ENCODE assay signal across 24 cellular contexts in the genomic region with DNA sequence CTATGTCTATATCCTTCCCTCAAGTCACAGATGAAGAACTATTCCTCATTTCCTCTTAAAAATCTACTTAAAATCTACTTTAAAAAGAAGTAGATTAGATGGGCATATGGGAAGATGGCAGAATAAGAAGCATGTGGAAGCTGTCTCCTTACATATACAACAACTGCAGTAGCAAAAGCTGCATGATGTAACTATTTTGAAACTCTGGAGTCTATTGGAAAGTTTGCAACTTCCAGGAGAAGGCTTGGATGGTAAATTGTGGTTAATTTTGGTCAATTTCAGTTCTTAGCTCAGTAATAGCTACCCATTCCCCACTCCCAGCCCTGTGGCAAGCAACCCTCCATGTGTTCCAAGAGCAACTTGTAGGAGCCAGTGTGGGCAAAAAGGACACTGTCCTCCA. TPM values are rescaled to one million over a fixed set of nuclear protein-coding genes. Genes with fewer than 3 reads are reported as not detected.
DNase-seq lines count a peak whose midpoint lies in the region; ATAC-seq, FAIRE-seq and TF ChIP-seq lines count a peak whose summit lies in the region.
"Had no signal": no experiment of that assay in that cellular context is flagged by ENCODE, and none has a peak within 500 bp of the region (broad histone marks: within the 10 kb centered on the region; RNA-seq: fewer than 3 reads in every experiment).

No MANE protein-coding gene starts in this region.

- H2AFZ ChIP-seq in IMR-90 (replicated peaks; ENCODE audit: low read length, poor library complexity) (no peak overlapping the region), mesenchymal stem cell (ENCODE audit: low read depth, low read length) (no peak overlapping the region)
- H2AFZ ChIP-seq: GM23338 had no signal

- H3K27ac Mint-ChIP-seq in T-helper 17 cell (no peak overlapping the region), MCF 10A (ENCODE audit: low read depth, unreplicated experiment) (no peak overlapping the region)
- H3K27ac Mint-ChIP-seq: CD4-positive, CD25-positive, alpha-beta regulatory T cell; CD8-positive, alpha-beta T cell; GM23338; H9 had no signal

- no TSS peak for BruUV-seq in IMR-90 (replicated peaks; lab: Mats Ljungman, UMichigan)
- no TSS peak for BruUV-seq in MCF 10A (replicated peaks; lab: Mats Ljungman, UMichigan)

- H3K27me3 ChIP-seq in IMR-90 (ENCODE audit: control insufficient read depth, insufficient read depth, low read length): 0 out of 2 replicates have a peak, but pooled peaks cover 3% of the 10 kb centered on the region
- H3K27me3 ChIP-seq in mesenchymal stem cell (ENCODE audit: control insufficient read depth in 1 of 2, insufficient read depth in 1 of 2, low read length in 2 of 2): peaks cover 0 to 28% of the 10 kb centered on the region in 2 experiments

- H3K4ac ChIP-seq in IMR-90 (ENCODE audit: low read depth, low read length): no peak overlapping the region
- no peak overlapping the region for H3K4ac ChIP-seq in mesenchymal stem cell (ENCODE audit: low read depth in 1 of 2, low read length in 2 of 2)

- TF ChIP-seq CTCF in A549 (IDR thresholded peaks at IDR 0.05) (no peak), IMR-90 (conservative IDR thresholded peaks at IDR 0.05; ENCODE audit: low read depth, low read length) (no peak), MCF 10A (IDR thresholded peaks at IDR 0.05; ENCODE audit: unreplicated experiment) (no peak)

- H4K20me1 ChIP-seq in IMR-90 (ENCODE audit: insufficient read depth, low read length): no peaks in the 10 kb centered on the region

- H3K4me2 ChIP-seq in A549: no peak overlapping the region; the same call in 2 of the 3 replicates
- H3K4me2 ChIP-seq in IMR-90 (ENCODE audit: low read depth, low read length): no peak overlapping the region
- H3K4me2 ChIP-seq in mesenchymal stem cell (ENCODE audit: low read length, poor library complexity, severe bottlenecking): no peak overlapping the region
- H3K4me2 ChIP-seq: BLaER1, GM23338 had no signal

- no peak for ATAC-seq in A549
- no peak for ATAC-seq in IMR-90 (ENCODE audit: low read depth)
- ATAC-seq in T-helper 17 cell: no peak
- no peak for ATAC-seq in HG03432 (IDR thresholded peaks at IDR 0.05; ENCODE audit: unreplicated experiment)
- ATAC-seq: CD8-positive, alpha-beta T cell; GM23338; HCT116 had no signal

- H3K9me1 ChIP-seq in IMR-90 (ENCODE audit: insufficient read depth, low read length): no peaks in the 10 kb centered on the region

- peaks cover 40% of the 10 kb centered on the region for H3K4me1 ChIP-seq in A549
- H3K4me1 ChIP-seq in IMR-90 (ENCODE audit: control insufficient read depth, insufficient read depth, low read length): no peaks in the 10 kb centered on the region
- no peaks in the 10 kb centered on the region for H3K4me1 ChIP-seq in mesenchymal stem cell (ENCODE audit: control insufficient read depth, insufficient read depth, low read depth, low read length)
- H3K4me1 ChIP-seq: BLaER1, Caco-2 had no signal

- H3K4me1 Mint-ChIP-seq in T-helper 17 cell (no peaks in the 10 kb centered on the region), MCF 10A (ENCODE audit: insufficient read depth, unreplicated experiment) (no peaks in the 10 kb centered on the region)
- H3K4me1 Mint-ChIP-seq: CD4-positive, CD25-positive, alpha-beta regulatory T cell; GM23338 had no signal

- H2BK5ac ChIP-seq in IMR-90 (ENCODE audit: low read depth, low read length, poor library complexity, severe bottlenecking): no peak overlapping the region
- H2BK5ac ChIP-seq in mesenchymal stem cell (ENCODE audit: low read depth, low read length, poor library complexity, severe bottlenecking): no peak overlapping the region

- H2BK12ac ChIP-seq in mesenchymal stem cell (ENCODE audit: low read length in 2 of 2): no peak overlapping the region

- H3K27me3 Mint-ChIP-seq in T-helper 17 cell (no peaks in the 10 kb centered on the region), MCF 10A (ENCODE audit: insufficient read depth, unreplicated experiment) (peaks cover 60% of the 10 kb centered on the region)

- no peak for TF ChIP-seq RAD21 in A549 (conservative IDR thresholded peaks at IDR 0.05 in 1 of 2, IDR thresholded peaks at IDR 0.05 in 1 of 2)
- no peak for TF ChIP-seq RAD21 in IMR-90 (IDR thresholded peaks at IDR 0.05; ENCODE audit: low read length)

- peak; percentile 39 for FAIRE-seq in A549 (lab: Jason Lieb, UNC)
- FAIRE-seq: A204.1, G401.6, GM12891, GM18507 had no signal

- POLR2A ChIA-PET in A549 (lab: Yijun Ruan, JAX): no interaction called here
- POLR2A ChIA-PET in IMR-90 (lab: Charles Lee; ENCODE audit: unreplicated experiment): no interaction called here
- POLR2A ChIA-PET in MCF 10A (lab: Yijun Ruan, JAX): interaction anchor here (1.2 kb wide), 1 partner anchor 69 kb away, joined by 3 read pairs; no protein-coding TSS in a partner anchor

- H3K18ac ChIP-seq in IMR-90 (ENCODE audit: low read depth, low read length) (no peak overlapping the region), mesenchymal stem cell (ENCODE audit: low read depth in 1 of 2, low read length in 2 of 2) (no peak overlapping the region)

- no peak for DNase-seq in A549 (ENCODE audit: low read depth in 1 of 2, low spot score in 1 of 2)
- DNase-seq in IMR-90: peak; percentile 5
- peak; percentile 7 for DNase-seq in fibroblast of gingiva (ENCODE audit: low read depth)
- DNase-seq in mesenchymal stem cell: peak; percentile 3
- no peak for DNase-seq in T-helper 17 cell
- no peak for DNase-seq in MCF 10A (ENCODE audit: unreplicated experiment)
- DNase-seq: ACHN; Caco-2; CD4-positive, CD25-positive, alpha-beta regulatory T cell; CD8-positive, alpha-beta T cell; DMS153; DND-41; H9 had no signal

- H3K56ac ChIP-seq in IMR-90 (ENCODE audit: extremely low read depth, insufficient read depth, low read length): no peak overlapping the region

- CTCF ChIA-PET in A549 (lab: Yijun Ruan, JAX): interaction anchor here (1.1 to 8.1 kb wide), 4 partner anchors 26 to 79 kb away, joined by 3 to 94 read pairs (median 8); partner anchors contain the start of gene RIPPLY1
- CTCF ChIA-PET in IMR-90 (lab: Yijun Ruan, JAX): interaction anchor here (0.7 kb wide), 2 partner anchors 31 to 209 kb away, joined by 3 read pairs; no protein-coding TSS in a partner anchor
- CTCF ChIA-PET in MCF 10A (lab: Yijun Ruan, JAX): interaction anchor here (0.6 kb wide), 2 partner anchors 91 to 815 kb away, joined by 3 read pairs; no protein-coding TSS in a partner anchor

- no peak overlapping the region for H2BK15ac ChIP-seq in IMR-90 (ENCODE audit: low read depth, low read length)
- no peak overlapping the region for H2BK15ac ChIP-seq in mesenchymal stem cell (ENCODE audit: low read depth, poor library complexity, severe bottlenecking)

- intact Hi-C loops in IMR-90 (cut with micrococcal nuclease): no loop called here
- intact Hi-C loops in MCF 10A (cut with micrococcal nuclease): no loop called here

- H4K91ac ChIP-seq in IMR-90 (ENCODE audit: insufficient read depth, low read depth, low read length): no peak overlapping the region
- no peak overlapping the region for H4K91ac ChIP-seq in mesenchymal stem cell (ENCODE audit: low read length)

- no peak overlapping the region for H3K14ac ChIP-seq in IMR-90 (replicated peaks; ENCODE audit: low read depth, low read length)
- H3K14ac ChIP-seq in mesenchymal stem cell (ENCODE audit: low read length in 2 of 2): no peak overlapping the region

- H3K9me3 Mint-ChIP-seq in MCF 10A (ENCODE audit: unreplicated experiment): peaks cover 9% of the 10 kb centered on the region
- H3K9me3 Mint-ChIP-seq: CD4-positive, CD25-positive, alpha-beta regulatory T cell; CD8-positive, alpha-beta T cell; GM23338 had no signal

- H2AK9ac ChIP-seq in IMR-90 (replicated peaks; ENCODE audit: low read depth, low read length, poor library complexity): no peak overlapping the region

- no peak overlapping the region for H3K9ac ChIP-seq in IMR-90 (ENCODE audit: low read depth, low read length)
- no peak overlapping the region for H3K9ac ChIP-seq in mesenchymal stem cell (ENCODE audit: low read length)
- H3K9ac ChIP-seq: BLaER1 had no signal

- peaks cover 4% of the 10 kb centered on the region for H3K36me3 ChIP-seq in IMR-90 (ENCODE audit: control insufficient read depth, insufficient read depth, low read length)
- peaks cover 9 to 22% of the 10 kb centered on the region in 2 experiments for H3K36me3 ChIP-seq in mesenchymal stem cell (ENCODE audit: control insufficient read depth in 1 of 2, insufficient read depth in 2 of 2, low read depth in 1 of 2, low read length in 2 of 2)

- in situ Hi-C loops in IMR-90 (cut with MboI; ENCODE audit: low sequenced_read_pairs): no loop called here

- H3K23ac ChIP-seq in IMR-90 (ENCODE audit: low read depth, low read length) (no peak overlapping the region), mesenchymal stem cell (ENCODE audit: low read length in 2 of 2) (no peak overlapping the region)

- no peak overlapping the region for H3K4me3 Mint-ChIP-seq in T-helper 17 cell
- no peak overlapping the region for H3K4me3 Mint-ChIP-seq in MCF 10A (ENCODE audit: unreplicated experiment)
- H3K4me3 Mint-ChIP-seq: CD4-positive, CD25-positive, alpha-beta regulatory T cell; CD8-positive, alpha-beta T cell; GM23338; H9 had no signal

- H2BK120ac ChIP-seq in IMR-90 (ENCODE audit: low read depth, low read length) (no peak overlapping the region), mesenchymal stem cell (ENCODE audit: low read depth, low read length) (no peak overlapping the region)

- H3K9me3 ChIP-seq in A549: no peaks in the 10 kb centered on the region
- H3K9me3 ChIP-seq in IMR-90 (ENCODE audit: control insufficient read depth, insufficient read depth, low read length): no peaks in the 10 kb centered on the region
- peaks cover 3% of the 10 kb centered on the region for H3K9me3 ChIP-seq in mesenchymal stem cell (ENCODE audit: control insufficient read depth, low read length)
- H3K9me3 ChIP-seq in T-helper 17 cell (ENCODE audit: control insufficient read depth, low read length, poor library complexity, severe bottlenecking): no peaks in the 10 kb centered on the region
- H3K9me3 ChIP-seq: Caco-2 had no signal

- H2BK20ac ChIP-seq in IMR-90 (ENCODE audit: low read depth, low read length): no peak overlapping the region

- H2AK5ac ChIP-seq in IMR-90 (ENCODE audit: low read depth, low read length) (no peak overlapping the region), mesenchymal stem cell (ENCODE audit: low read length, severe bottlenecking) (no peak overlapping the region)

- H3K4me3 ChIP-seq in A549: no peak overlapping the region
- H3K4me3 ChIP-seq in IMR-90 (ENCODE audit: insufficient read depth, low read depth, low read length): no peak overlapping the region
- H3K4me3 ChIP-seq in mesenchymal stem cell (ENCODE audit: insufficient read depth in 1 of 2, low read depth in 1 of 2, low read length in 2 of 2): no peak overlapping the region
- H3K4me3 ChIP-seq: BLaER1, GM23338 had no signal

- H3K27ac ChIP-seq in A549: peak overlapping the region; percentile 32 to 39; a peak in 4 of 6 replicates
- H3K27ac ChIP-seq in IMR-90 (ENCODE audit: insufficient read depth, low read length): no peak overlapping the region
- H3K27ac ChIP-seq in mesenchymal stem cell (ENCODE audit: low read length, poor library complexity, severe bottlenecking): no peak overlapping the region
- H3K27ac ChIP-seq: 22Rv1, BLaER1, C4-2B had no signal

- TF ChIP-seq EP300 in A549 (IDR thresholded peaks at IDR 0.05): no peak

- dilution Hi-C loops in IMR-90 (cut with HindIII; ENCODE audit: low sequenced_read_pairs, unreplicated experiment): no loop called here

- no peaks in the 10 kb centered on the region for H3K79me1 ChIP-seq in IMR-90 (ENCODE audit: low read depth in 1 of 2, low read length in 2 of 2)
- H3K79me1 ChIP-seq in mesenchymal stem cell (replicated peaks; ENCODE audit: low read length, poor library complexity, severe bottlenecking): no peaks in the 10 kb centered on the region

- H3K36me3 Mint-ChIP-seq in T-helper 17 cell (ENCODE audit: low read depth) (peaks cover 4% of the 10 kb centered on the region), MCF 10A (ENCODE audit: insufficient read depth, unreplicated experiment) (peaks cover 11% of the 10 kb centered on the region)

- no peak overlapping the region for H4K8ac ChIP-seq in IMR-90 (ENCODE audit: low read depth in 2 of 2, low read length in 2 of 2)
- H4K8ac ChIP-seq in mesenchymal stem cell (ENCODE audit: low read length): no peak overlapping the region

- H4K5ac ChIP-seq in IMR-90 (ENCODE audit: low read depth, low read length): no peak overlapping the region

- TF ChIP-seq POLR2A in A549 (IDR thresholded peaks at IDR 0.05; ENCODE audit: low read length) (no peak), IMR-90 (IDR thresholded peaks at IDR 0.05; ENCODE audit: low read depth, low read length) (no peak)

RNA-seq across cellular contexts. Expression of gene MORC4, which starts 36.9 kb away (rescaled TPM):
- polyA plus RNA-seq in A549 (2011; rRNA removed) (91.1 and 98.2 TPM in 2 replicates), A549 (2017; fragmentation: RNase III; extraction: RNeasy Plus Mini Kit Qiagen cat#74134 plus additional on column Dnase treatment) (71.1 to 75.7 TPM (median 72.8 TPM) in 3 replicates), IMR-90 (2012; rRNA removed) (13.6 and 17.5 TPM in 2 replicates)
- polyA plus RNA-seq in A549 (2012; cell fraction: cytosol; rRNA removed): 17.0 and 17.4 TPM in 2 replicates
- polyA plus RNA-seq in A549 (2012; cell fraction: nucleus; rRNA removed): 13.0 and 17.9 TPM in 2 replicates
- polyA minus RNA-seq in A549 (2011; rRNA and poly(A)+ RNA removed): 49.6 and 56.1 TPM in 2 replicates
- total RNA-seq in IMR-90 (2012; rRNA removed) (33.1 and 34.2 TPM in 2 replicates), T-helper 17 cell (1 to 10 TPM; 7.6 to 8.2 TPM), MCF 10A (2022) (23.0 and 23.8 TPM in 2 replicates)
- polyA plus RNA-seq in IMR-90 (2012; cell fraction: cytosol; rRNA removed): 3.7 and 4.5 TPM in 2 replicates
- 4.6 and 29.1 TPM in 2 replicates for polyA plus RNA-seq in IMR-90 (2012; cell fraction: nucleus; rRNA removed; ENCODE audit: low replicate concordance)
- 15.6 TPM for polyA plus RNA-seq in mesenchymal stem cell (2013, experiment 1 of 2)
- polyA plus RNA-seq in mesenchymal stem cell (2013, experiment 2 of 2): 15.1 TPM

RNA-seq across cellular contexts. Expression of gene CLDN2, which starts 42.9 kb away (rescaled TPM):
- polyA plus RNA-seq in A549 (2011; rRNA removed) (28.1 and 49.2 TPM in 2 replicates), A549 (2017; fragmentation: RNase III; extraction: RNeasy Plus Mini Kit Qiagen cat#74134 plus additional on column Dnase treatment) (18.7 to 28.6 TPM (median 24.8 TPM) in 3 replicates), IMR-90 (2012; rRNA removed) (0.03 TPM in 2 replicates)
- 5.3 and 6.4 TPM in 2 replicates for polyA plus RNA-seq in A549 (2012; cell fraction: cytosol; rRNA removed)
- 5.9 and 7.0 TPM in 2 replicates for polyA plus RNA-seq in A549 (2012; cell fraction: nucleus; rRNA removed)
- polyA minus RNA-seq in A549 (2011; rRNA and poly(A)+ RNA removed): 23.4 and 35.7 TPM in 2 replicates
- total RNA-seq in IMR-90 (2012; rRNA removed) (not detected in 2 replicates), T-helper 17 cell (not detected), MCF 10A (2022) (not detected in 2 replicates)
- polyA plus RNA-seq in IMR-90 (2012; cell fraction: cytosol; rRNA removed): 0.01 TPM in 1 of 2 replicates, not detected in the other
- 0.02 and 0.08 TPM in 2 replicates for polyA plus RNA-seq in IMR-90 (2012; cell fraction: nucleus; rRNA removed; ENCODE audit: low replicate concordance)
- polyA plus RNA-seq in mesenchymal stem cell (2013, experiment 1 of 2): not detected
- polyA plus RNA-seq in mesenchymal stem cell (2013, experiment 2 of 2): not detected
- total RNA-seq: CD4-positive, CD25-positive, alpha-beta regulatory T cell; CD8-positive, alpha-beta T cell; GM23338; H4; H9 had no signal
- polyA plus RNA-seq: CD4-positive, CD25-positive, alpha-beta regulatory T cell; GM23338 had no signal

RNA-seq across cellular contexts. Expression of gene RIPPLY1, which starts 60.0 kb away (rescaled TPM):
- polyA plus RNA-seq in A549 (2011; rRNA removed) (0.14 and 0.28 TPM in 2 replicates), A549 (2017; fragmentation: RNase III; extraction: RNeasy Plus Mini Kit Qiagen cat#74134 plus additional on column Dnase treatment) (0.10 to 0.17 TPM (median 0.11 TPM) in 3 replicates), IMR-90 (2012; rRNA removed) (not detected in 2 replicates)
- 0.06 TPM in 1 of 2 replicates, not detected in the other for polyA plus RNA-seq in A549 (2012; cell fraction: cytosol; rRNA removed)
- 0.11 and 0.26 TPM in 2 replicates for polyA plus RNA-seq in A549 (2012; cell fraction: nucleus; rRNA removed)
- polyA minus RNA-seq in A549 (2011; rRNA and poly(A)+ RNA removed): 0.29 TPM in 1 of 2 replicates, not detected in the other
- total RNA-seq in IMR-90 (2012; rRNA removed) (not detected in 2 replicates), T-helper 17 cell (not detected), MCF 10A (2022) (not detected in 2 replicates)
- not detected in 2 replicates for polyA plus RNA-seq in IMR-90 (2012; cell fraction: cytosol; rRNA removed)
- 0.07 and 0.15 TPM in 2 replicates for polyA plus RNA-seq in IMR-90 (2012; cell fraction: nucleus; rRNA removed; ENCODE audit: low replicate concordance)
- not detected for polyA plus RNA-seq in mesenchymal stem cell (2013, experiment 1 of 2)
- polyA plus RNA-seq in mesenchymal stem cell (2013, experiment 2 of 2): not detected
- total RNA-seq: Caco-2; CD4-positive, CD25-positive, alpha-beta regulatory T cell; CD8-positive, alpha-beta T cell; GM23338; H4; H9 had no signal
- polyA plus RNA-seq: CD4-positive, CD25-positive, alpha-beta regulatory T cell; GM23338 had no signal

Comparison
In these comparisons a context has a peak if more than half of its experiments do, and no peak if none do; other contexts are left out.
1. DNase-seq: peak in IMR-90 (single experiment), fibroblast of gingiva (single experiment) and mesenchymal stem cell (single experiment); none in A549 (0 of 2), T-helper 17 cell (0 of 3) and MCF 10A (single experiment).
2. H3K27ac ChIP-seq: peak in A549 (2 of 2); none in IMR-90 (single experiment) and mesenchymal stem cell (single experiment).